ENCODE assay signal across 11 cellular contexts in the genomic region with DNA sequence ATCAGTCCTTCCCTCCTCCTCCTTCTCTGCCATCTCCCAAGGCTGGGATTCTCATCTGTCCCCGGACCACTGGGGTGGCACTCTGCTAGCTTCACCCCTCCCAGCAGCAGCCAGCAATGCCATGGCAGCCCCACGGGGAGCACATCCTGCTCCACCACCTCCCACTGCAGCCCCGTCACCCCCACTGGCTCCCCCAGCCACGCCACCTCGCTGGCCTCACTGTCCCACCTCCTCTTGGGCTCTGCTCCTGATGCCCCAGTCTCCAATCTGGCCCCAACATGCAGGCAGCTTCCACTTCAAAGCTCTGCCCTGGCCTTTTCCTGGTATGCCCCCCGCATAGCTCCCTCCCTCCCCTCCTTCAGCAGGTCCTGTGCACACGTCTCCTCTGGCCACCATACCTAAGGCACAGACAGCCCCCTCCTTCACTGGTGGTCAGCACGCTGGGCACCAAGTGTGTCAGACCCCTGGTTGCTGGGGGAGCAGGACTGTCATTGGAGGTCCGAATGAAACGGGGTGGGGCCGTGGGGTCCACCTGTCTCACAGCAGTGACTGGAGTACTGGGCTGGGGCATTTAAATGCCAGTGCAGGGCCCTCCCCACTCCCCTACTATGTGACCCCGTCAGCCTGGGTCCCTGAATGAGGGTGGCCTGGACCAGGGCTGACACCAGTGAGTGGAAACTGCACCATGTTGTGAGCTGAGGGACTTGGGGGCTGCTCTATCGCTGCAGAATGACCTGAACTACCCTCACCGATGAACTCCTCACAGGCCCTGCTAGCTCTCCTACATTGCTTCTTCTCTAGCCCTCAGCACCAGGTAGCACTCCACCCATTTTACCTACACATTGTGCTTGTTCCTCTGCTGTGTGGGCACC. TPM values are rescaled to one million over a fixed set of nuclear protein-coding genes. Genes with fewer than 3 reads are reported as not detected.
A peak's percentile ranks its signal among the peaks of the same experiment; 100 is the strongest.
DNase-seq lines count a peak whose midpoint lies in the region; ATAC-seq and TF ChIP-seq lines count a peak whose summit lies in the region.
"Had no signal": no experiment of that assay in that cellular context is flagged by ENCODE, and none has a peak within 500 bp of the region (broad histone marks: within the 10 kb centered on the region; RNA-seq: fewer than 3 reads in every experiment).

No MANE protein-coding gene starts in this region.

- no peak overlapping the region for H3K4me2 ChIP-seq in MM.1S (ENCODE audit: low read depth, low read length)

- H3K4me1 ChIP-seq in MM.1S (ENCODE audit: low read length), result no peaks in the 10 kb centered on the region

- H4K20me1 ChIP-seq in MM.1S (ENCODE audit: insufficient read depth, low read length), result no peaks in the 10 kb centered on the region

- intact Hi-C loops in activated T-helper 1 cell treated with anti-CD3 and anti-CD28 coated beads, Interleukin-12 subunit alpha, Interleukin-12 subunit beta, Interleukin-2, Interleukin-4 antibody, amounts not matched to agents 30 ng/mL and 10 ng/mL and 1 ng/mL, durations not matched to agents 14 hours and 24 hours and 36 hours (cut with micrococcal nuclease), result loop anchor here (2.0 kb wide), 1 partner anchor 23 kb away; no protein-coding TSS in a partner anchor

- no peak for ATAC-seq in activated CD4-positive, CD25-positive, alpha-beta regulatory T cell treated with anti-CD3 and anti-CD28 coated beads, Interleukin-2, amount 50 U/mL, for 24 hours

- H3K27ac ChIP-seq in MM.1S (ENCODE audit: low read length), result no peak overlapping the region
- H3K27ac ChIP-seq: 22Rv1 had no signal

- DNase-seq in activated CD4-positive, CD25-positive, alpha-beta regulatory T cell treated with anti-CD3 and anti-CD28 coated beads, Interleukin-2, amount 50 U/mL, for 72 hours, result peak; percentile 27
- no peak for DNase-seq in activated T-helper 1 cell treated with anti-CD3 and anti-CD28 coated beads, Interleukin-12 subunit alpha, Interleukin-12 subunit beta, Interleukin-2, Interleukin-4 antibody, amounts not matched to agents 30 ng/mL and 10 ng/mL and 1 ng/mL, durations not matched to agents 14 hours and 24 hours and 36 hours (ENCODE audit: low spot score)
- no peak for DNase-seq in immature natural killer cell
- no peak for DNase-seq in H4 (ENCODE audit: low spot score)
- DNase-seq in MM.1S, result no peak
- DNase-seq in MV-4-11 (lab: John Stamatoyannopoulos, UW), result no peak
- DNase-seq: SIG-M5 had no signal

- peak overlapping the region; percentile 69 for H3K4me3 Mint-ChIP-seq in activated T-helper 1 cell treated with anti-CD3 and anti-CD28 coated beads, Interleukin-12 subunit alpha, Interleukin-12 subunit beta, Interleukin-2, Interleukin-4 antibody, amounts not matched to agents 30 ng/mL and 10 ng/mL and 1 ng/mL, durations not matched to agents 14 hours and 24 hours and 36 hours
- peak overlapping the region; percentile 89 to 93 (median 90) for H3K4me3 Mint-ChIP-seq in immature natural killer cell
- H3K4me3 Mint-ChIP-seq in stimulated activated naive CD8-positive, alpha-beta T cell treated with anti-CD3 and anti-CD28 coated beads, Interleukin-15, Interleukin-2, amounts not matched to agents 100 ng/mL and 50 ng/mL, for 24 hours, result peak overlapping the region; percentile 73

- no peak for TF ChIP-seq CTCF in MM.1S (IDR thresholded peaks at IDR 0.05; ENCODE audit: low read length)

- no peak overlapping the region for H3K4me3 ChIP-seq in MM.1S (ENCODE audit: low read length)

- no peaks in the 10 kb centered on the region for H3K9me3 ChIP-seq in MM.1S (replicated peaks; ENCODE audit: insufficient read depth, low read length)

- no peaks in the 10 kb centered on the region for H3K36me3 Mint-ChIP-seq in activated T-helper 1 cell treated with anti-CD3 and anti-CD28 coated beads, Interleukin-12 subunit alpha, Interleukin-12 subunit beta, Interleukin-2, Interleukin-4 antibody, amounts not matched to agents 30 ng/mL and 10 ng/mL and 1 ng/mL, durations not matched to agents 14 hours and 24 hours and 36 hours (ENCODE audit: low read depth)
- peaks cover 0 to 8% (median 3%) of the 10 kb centered on the region in 3 donors for H3K36me3 Mint-ChIP-seq in immature natural killer cell
- no peaks in the 10 kb centered on the region for H3K36me3 Mint-ChIP-seq in stimulated activated naive CD8-positive, alpha-beta T cell treated with anti-CD3 and anti-CD28 coated beads, Interleukin-15, Interleukin-2, amounts not matched to agents 100 ng/mL and 50 ng/mL, for 24 hours (ENCODE audit: low read depth)

- H2AFZ ChIP-seq in MM.1S (ENCODE audit: low read length), result no peak overlapping the region

- H3K9ac ChIP-seq in MM.1S (ENCODE audit: low read length), result no peak overlapping the region

- H3K36me3 ChIP-seq in MM.1S (replicated peaks; ENCODE audit: insufficient read depth, low read length), result no peaks in the 10 kb centered on the region

- H3K9me3 Mint-ChIP-seq in activated T-helper 1 cell treated with anti-CD3 and anti-CD28 coated beads, Interleukin-12 subunit alpha, Interleukin-12 subunit beta, Interleukin-2, Interleukin-4 antibody, amounts not matched to agents 30 ng/mL and 10 ng/mL and 1 ng/mL, durations not matched to agents 14 hours and 24 hours and 36 hours, result no peaks in the 10 kb centered on the region
- H3K9me3 Mint-ChIP-seq in immature natural killer cell, result no peaks in the 10 kb centered on the region
- no peaks in the 10 kb centered on the region for H3K9me3 Mint-ChIP-seq in stimulated activated naive CD8-positive, alpha-beta T cell treated with anti-CD3 and anti-CD28 coated beads, Interleukin-15, Interleukin-2, amounts not matched to agents 100 ng/mL and 50 ng/mL, for 24 hours

- peaks cover 54% of the 10 kb centered on the region for H3K27me3 Mint-ChIP-seq in activated T-helper 1 cell treated with anti-CD3 and anti-CD28 coated beads, Interleukin-12 subunit alpha, Interleukin-12 subunit beta, Interleukin-2, Interleukin-4 antibody, amounts not matched to agents 30 ng/mL and 10 ng/mL and 1 ng/mL, durations not matched to agents 14 hours and 24 hours and 36 hours (ENCODE audit: insufficient read depth)
- peaks cover 2 to 12% (median 7%) of the 10 kb centered on the region in 3 donors for H3K27me3 Mint-ChIP-seq in immature natural killer cell (ENCODE audit: low read depth in 3 of 3)
- H3K27me3 Mint-ChIP-seq in stimulated activated naive CD8-positive, alpha-beta T cell treated with anti-CD3 and anti-CD28 coated beads, Interleukin-15, Interleukin-2, amounts not matched to agents 100 ng/mL and 50 ng/mL, for 24 hours, result peaks cover 14% of the 10 kb centered on the region

- H3F3A ChIP-seq in MM.1S (ENCODE audit: insufficient read depth, low read length), result no peaks in the 10 kb centered on the region

- H3K4me1 Mint-ChIP-seq in activated T-helper 1 cell treated with anti-CD3 and anti-CD28 coated beads, Interleukin-12 subunit alpha, Interleukin-12 subunit beta, Interleukin-2, Interleukin-4 antibody, amounts not matched to agents 30 ng/mL and 10 ng/mL and 1 ng/mL, durations not matched to agents 14 hours and 24 hours and 36 hours (ENCODE audit: low read depth), result peaks cover 21% of the 10 kb centered on the region
- peaks cover 65 to 68% of the 10 kb centered on the region in 2 donors for H3K4me1 Mint-ChIP-seq in immature natural killer cell
- peaks cover 56% of the 10 kb centered on the region for H3K4me1 Mint-ChIP-seq in stimulated activated naive CD8-positive, alpha-beta T cell treated with anti-CD3 and anti-CD28 coated beads, Interleukin-15, Interleukin-2, amounts not matched to agents 100 ng/mL and 50 ng/mL, for 24 hours (ENCODE audit: low read depth)

- H3K79me2 ChIP-seq in MM.1S (ENCODE audit: low read length), result no peaks in the 10 kb centered on the region

- H3K27me3 ChIP-seq in MM.1S (replicated peaks; ENCODE audit: insufficient read depth, low read length), result no peaks in the 10 kb centered on the region

- no peaks in the 10 kb centered on the region for H3K9me2 ChIP-seq in MM.1S (replicated peaks; ENCODE audit: insufficient read depth, low read length)

- H3K27ac Mint-ChIP-seq in activated T-helper 1 cell treated with anti-CD3 and anti-CD28 coated beads, Interleukin-12 subunit alpha, Interleukin-12 subunit beta, Interleukin-2, Interleukin-4 antibody, amounts not matched to agents 30 ng/mL and 10 ng/mL and 1 ng/mL, durations not matched to agents 14 hours and 24 hours and 36 hours, result peak overlapping the region; percentile 8
- H3K27ac Mint-ChIP-seq in immature natural killer cell, result peak overlapping the region; percentile 64 to 92 (median 83)
- H3K27ac Mint-ChIP-seq in stimulated activated naive CD8-positive, alpha-beta T cell treated with anti-CD3 and anti-CD28 coated beads, Interleukin-15, Interleukin-2, amounts not matched to agents 100 ng/mL and 50 ng/mL, for 24 hours, result peak overlapping the region; percentile 4

RNA-seq across cellular contexts. Expression of gene RASGEF1A, which starts 38.7 kb away (rescaled TPM):
- total RNA-seq in activated T-helper 1 cell treated with anti-CD3 and anti-CD28 coated beads, Interleukin-12 subunit alpha, Interleukin-12 subunit beta, Interleukin-2, Interleukin-4 antibody, amounts not matched to agents 30 ng/mL and 10 ng/mL and 1 ng/mL, durations not matched to agents 14 hours and 24 hours and 36 hours, result 0.78 and 2.0 TPM in 2 replicates
- 10 to 100 TPM in 1 of 3 donors, 1 to 10 TPM in 2; 4.4 to 11.6 (median 5.6) TPM for polyA plus RNA-seq in immature natural killer cell
- total RNA-seq in H4 (2014; rRNA removed; shearing (Covaris generic)), result not detected in 2 replicates
- total RNA-seq: Daoy had no signal

Comparison
In these comparisons a context has a peak if more than half of its experiments do, and no peak if none do; other contexts are left out.
1. H3K27ac Mint-ChIP-seq: peak in every context shown above with its lines; median percentile 83 in immature natural killer cell; 8 in activated T-helper 1 cell treated with anti-CD3 and anti-CD28 coated beads, Interleukin-12 subunit alpha, Interleukin-12 subunit beta, Interleukin-2, Interleukin-4 antibody, amounts not matched to agents 30 ng/mL and 10 ng/mL and 1 ng/mL, durations not matched to agents 14 hours and 24 hours and 36 hours; 4 in stimulated activated naive CD8-positive, alpha-beta T cell treated with anti-CD3 and anti-CD28 coated beads, Interleukin-15, Interleukin-2, amounts not matched to agents 100 ng/mL and 50 ng/mL, for 24 hours.